8 cellular contexts compared by ENCODE assay signal in genomic region chr20:651713-652610, GRCh38. TPM values are rescaled to one million over a fixed set of nuclear protein-coding genes. Genes with fewer than 3 reads are reported as not detected.
A peak's percentile ranks its signal among the peaks of the same experiment; 100 is the strongest.
DNase-seq lines count a peak whose midpoint lies in the region; ATAC-seq, FAIRE-seq and TF ChIP-seq lines count a peak whose summit lies in the region.

No MANE protein-coding gene starts in this region.

- no peak for FAIRE-seq in GM19239 (lab: Jason Lieb, UNC)

- peaks cover under 1% of the 10 kb centered on the region for H3F3A ChIP-seq in smooth muscle cell (ENCODE audit: low read depth)

- H3K4me1 ChIP-seq in right cardiac atrium (ENCODE audit: control insufficient read depth, insufficient read depth, low read length) = peaks cover 9% of the 10 kb centered on the region
- H3K4me1 ChIP-seq in smooth muscle cell (ENCODE audit: low read depth) = peaks cover 11% of the 10 kb centered on the region

- peaks cover 25% of the 10 kb centered on the region for H3K4me1 Mint-ChIP-seq in activated CD4-positive, alpha-beta memory T cell treated with anti-CD3 and anti-CD28 coated beads, Interleukin-2, amount 10 ng/mL, durations not matched to agents 7 days and 5 days

- no peak overlapping the region for H2AFZ ChIP-seq in smooth muscle cell (ENCODE audit: low read depth)

- TF ChIP-seq CTCF in smooth muscle cell (IDR thresholded peaks at IDR 0.05; ENCODE audit: borderline replicate concordance, insufficient read depth, poor library complexity, severe bottlenecking) = no peak

- peak overlapping the region; percentile 97 for H3K9ac ChIP-seq in smooth muscle cell (ENCODE audit: low read depth)

- H3K4me2 ChIP-seq in smooth muscle cell = peak overlapping the region; percentile 95

- DNase-seq in NCI-H82 (lab: John Stamatoyannopoulos, UW) = peak; percentile 47
- DNase-seq in NCI-H82 treated with DMSO at 0.1 percent for 48 hours (lab: John Stamatoyannopoulos, UW; ENCODE audit: unreplicated experiment) = no peak
- no peak for DNase-seq in activated CD4-positive, alpha-beta memory T cell treated with anti-CD3 and anti-CD28 coated beads, Interleukin-2, amount 10 ng/mL, durations not matched to agents 7 days and 5 days
- DNase-seq in right cardiac atrium = peak in 1 of 3 donors; percentile 58
- no peak for DNase-seq in smooth muscle cell (lab: John Stamatoyannopoulos, UW; ENCODE audit: unreplicated experiment)
- DNase-seq in GM19239 (ENCODE audit: insufficient read length, low spot score) = no peak
- no peak for DNase-seq in HuH-7.5 (ENCODE audit: low spot score)
- DNase-seq in cerebellar nuclear complex (lab: John Stamatoyannopoulos, UW) = no peak

- peak overlapping the region; percentile 96 for H3K27ac ChIP-seq in right cardiac atrium (ENCODE audit: low read length)
- H3K27ac ChIP-seq in smooth muscle cell (ENCODE audit: low read depth) = peak overlapping the region; percentile 84

- H3K79me2 ChIP-seq in smooth muscle cell (ENCODE audit: low read depth) = no peaks in the 10 kb centered on the region

- H3K9me3 Mint-ChIP-seq in activated CD4-positive, alpha-beta memory T cell treated with anti-CD3 and anti-CD28 coated beads, Interleukin-2, amount 10 ng/mL, durations not matched to agents 7 days and 5 days = no peaks in the 10 kb centered on the region

- H3K27me3 Mint-ChIP-seq in activated CD4-positive, alpha-beta memory T cell treated with anti-CD3 and anti-CD28 coated beads, Interleukin-2, amount 10 ng/mL, durations not matched to agents 7 days and 5 days = peaks cover 11% of the 10 kb centered on the region

- peak overlapping the region; percentile 67 for H3K27ac Mint-ChIP-seq in activated CD4-positive, alpha-beta memory T cell treated with anti-CD3 and anti-CD28 coated beads, Interleukin-2, amount 10 ng/mL, durations not matched to agents 7 days and 5 days

- peaks cover 33% of the 10 kb centered on the region for H4K20me1 ChIP-seq in smooth muscle cell (ENCODE audit: low read depth)

- intact Hi-C loops in right cardiac atrium (cut with DNase I) = loop anchor here (2.0 to 10.0 kb wide), 4 partner anchors 73 to 297 kb away; no protein-coding TSS in a partner anchor

- H3K36me3 Mint-ChIP-seq in activated CD4-positive, alpha-beta memory T cell treated with anti-CD3 and anti-CD28 coated beads, Interleukin-2, amount 10 ng/mL, durations not matched to agents 7 days and 5 days (ENCODE audit: low read depth) = peaks cover 29% of the 10 kb centered on the region

- H3K27me3 ChIP-seq in right cardiac atrium (ENCODE audit: control insufficient read depth, insufficient read depth) = no peaks in the 10 kb centered on the region
- H3K27me3 ChIP-seq in smooth muscle cell (ENCODE audit: low read depth) = no peaks in the 10 kb centered on the region

- H3K9me3 ChIP-seq in right cardiac atrium (ENCODE audit: control insufficient read depth, low read length) (peaks cover 3% of the 10 kb centered on the region), smooth muscle cell (replicated peaks; ENCODE audit: low read depth) (no peaks in the 10 kb centered on the region)

- peaks cover 12% of the 10 kb centered on the region for H3K36me3 ChIP-seq in smooth muscle cell (ENCODE audit: low read depth)

- CTCF ChIA-PET in activated CD4-positive, alpha-beta memory T cell treated with anti-CD3 and anti-CD28 coated beads, Interleukin-2, amount 10 ng/mL, durations not matched to agents 7 days and 5 days (lab: Charles Lee) = interaction anchor here (1.2 to 2.1 kb wide), 3 partner anchors 8 to 15 kb away, joined by 3 to 7 read pairs (median 7); no protein-coding TSS in a partner anchor

- ATAC-seq in right cardiac atrium = peak; percentile 40 to 56

- peak overlapping the region; percentile 82 for H3K4me3 ChIP-seq in right cardiac atrium (ENCODE audit: low read length)
- H3K4me3 ChIP-seq in smooth muscle cell = peak overlapping the region; percentile 74

- POLR2A ChIA-PET in activated CD4-positive, alpha-beta memory T cell treated with anti-CD3 and anti-CD28 coated beads, Interleukin-2, amount 10 ng/mL, durations not matched to agents 7 days and 5 days (lab: Charles Lee) = interaction anchor here (0.9 kb wide), 1 partner anchor 354 kb away, joined by 3 read pairs; no protein-coding TSS in a partner anchor

- 47% methylated on average over 20 of the region's 20 CpGs for WGBS in right cardiac atrium
- WGBS in smooth muscle cell (ENCODE audit: low lambda C conversion rate) = 60% methylated on average over 20 of the region's 20 CpGs

- peak overlapping the region; percentile 81 for H3K4me3 Mint-ChIP-seq in activated CD4-positive, alpha-beta memory T cell treated with anti-CD3 and anti-CD28 coated beads, Interleukin-2, amount 10 ng/mL, durations not matched to agents 7 days and 5 days

RNA-seq across cellular contexts. Expression of gene SRXN1, which starts 1.0 kb away (rescaled TPM):
- 10 to 100 TPM; 16.9 to 17.1 TPM for total RNA-seq in activated CD4-positive, alpha-beta memory T cell treated with anti-CD3 and anti-CD28 coated beads, Interleukin-2, amount 10 ng/mL, durations not matched to agents 7 days and 5 days
- 10 to 100 TPM; 41.0 to 50.2 (median 44.1) TPM for total RNA-seq in right cardiac atrium
- polyA plus RNA-seq in right cardiac atrium = 23.9 TPM
- total RNA-seq in smooth muscle cell = 24.3 and 27.2 TPM in 2 replicates
- polyA plus RNA-seq in smooth muscle cell = 26.9 and 32.2 TPM in 2 replicates

RNA-seq across cellular contexts. Expression of gene SCRT2, which starts 23.6 kb away (rescaled TPM):
- not detected for total RNA-seq in activated CD4-positive, alpha-beta memory T cell treated with anti-CD3 and anti-CD28 coated beads, Interleukin-2, amount 10 ng/mL, durations not matched to agents 7 days and 5 days
- total RNA-seq in right cardiac atrium (not detected), smooth muscle cell (not detected in 2 replicates)
- polyA plus RNA-seq in right cardiac atrium (not detected), smooth muscle cell (not detected in 2 replicates)

RNA-seq across cellular contexts. Expression of gene TCF15, which starts 41.9 kb away (rescaled TPM):
- not detected for total RNA-seq in activated CD4-positive, alpha-beta memory T cell treated with anti-CD3 and anti-CD28 coated beads, Interleukin-2, amount 10 ng/mL, durations not matched to agents 7 days and 5 days
- total RNA-seq in right cardiac atrium (1 to 10 TPM; 4.0 to 9.3 (median 7.8) TPM), smooth muscle cell (not detected in 2 replicates)
- polyA plus RNA-seq in right cardiac atrium (7.4 TPM), smooth muscle cell (0.37 TPM in 1 of 2 replicates, not detected in the other)
